In genomic region chr9:15276328-15276969, GRCh38 we compare ENCODE assay signal across 22 cellular contexts.
A peak's percentile ranks its signal among the peaks of the same experiment; 100 is the strongest.
DNase-seq lines count a peak whose midpoint lies in the region; ATAC-seq and TF ChIP-seq lines count a peak whose summit lies in the region.
"Had no signal": no experiment of that assay in that cellular context is flagged by ENCODE, and none has a peak within 500 bp of the region (broad histone marks: within the 10 kb centered on the region; RNA-seq: fewer than 3 reads in every experiment).

No MANE protein-coding gene starts in this region.

- TF ChIP-seq CTCF in VCaP (conservative IDR thresholded peaks at IDR 0.05): no peak

- H3K4me1 ChIP-seq in mucosa of rectum (ENCODE audit: control insufficient read depth in 2 of 2, insufficient read depth in 2 of 2, low read length in 2 of 2): peaks cover 12 to 16% of the 10 kb centered on the region in 2 donors

- peak overlapping the region in 1 of 2 donors; percentile 35 for H3K4me3 ChIP-seq in mucosa of rectum (ENCODE audit: low read length in 2 of 2)
- H3K4me3 ChIP-seq: ascending aorta, gastroesophageal sphincter, lower lobe of right lung, pancreas, spleen, upper lobe of right lung had no signal

- no peaks in the 10 kb centered on the region for H3K36me3 ChIP-seq in mucosa of rectum (ENCODE audit: control insufficient read depth in 2 of 2, insufficient read depth in 2 of 2, low read length in 2 of 2)
- H3K36me3 ChIP-seq: ascending aorta, gastroesophageal sphincter, lower lobe of right lung, pancreas, spleen, upper lobe of right lung had no signal

- H3K27ac ChIP-seq in VCaP (peak overlapping the region; percentile 75), mucosa of rectum (ENCODE audit: low read depth in 2 of 2, low read length in 2 of 2) (peak overlapping the region; percentile 40 to 53)
- H3K27ac ChIP-seq: gastroesophageal sphincter, lower lobe of right lung, pancreas, spleen, upper lobe of right lung had no signal

- no peak for ATAC-seq in HG02973 (IDR thresholded peaks at IDR 0.05; ENCODE audit: unreplicated experiment)
- ATAC-seq: activated CD8-positive, alpha-beta T cell treated with anti-CD3 and anti-CD28 coated beads for 36 hours; gastroesophageal sphincter; lower lobe of right lung; pancreas; upper lobe of right lung had no signal

- H3K9me3 ChIP-seq in mucosa of rectum (ENCODE audit: control insufficient read depth in 2 of 2, low read length in 2 of 2): no peaks in the 10 kb centered on the region
- H3K9me3 ChIP-seq: ascending aorta, gastroesophageal sphincter, lower lobe of right lung, pancreas, spleen, upper lobe of right lung had no signal

- H3K9ac ChIP-seq in mucosa of rectum (ENCODE audit: low read depth in 1 of 2, low read length in 2 of 2): no peak overlapping the region

- peak; percentile 39 for DNase-seq in NCI-H748 (lab: John Stamatoyannopoulos, UW; ENCODE audit: unreplicated experiment)
- DNase-seq in NCI-H748 treated with DMSO at 0.1 percent for 48 hours (lab: John Stamatoyannopoulos, UW): no peak
- DNase-seq in DMS153 treated with DMSO at 0.1 percent for 48 hours (lab: John Stamatoyannopoulos, UW; ENCODE audit: unreplicated experiment): peak; percentile 38
- DNase-seq in activated effector memory CD4-positive, alpha-beta T cell treated with Interleukin-2 at 50 U/mL for 16 hours: no peak
- no peak for DNase-seq in hippocampal formation (lab: John Stamatoyannopoulos, UW)
- DNase-seq: activated CD8-positive, alpha-beta T cell treated with anti-CD3 and anti-CD28 coated beads for 36 hours; activated naive CD8-positive, alpha-beta T cell treated with anti-CD3 and anti-CD28 coated beads, Interleukin-2, amount 10 ng/mL, durations not matched to agents 7 days and 5 days; HCEC 1CT; KG1; lower lobe of right lung; NCI-H1694; NCI-H2227 treated with DMSO at 0.1 percent for 48 hours; pancreas; spleen; stimulated activated CD4-positive, alpha-beta T cell treated with anti-CD3 and anti-CD28 coated beads, Interleukin-2, amount 100 ng/mL, for 48 hours; T-helper 2 cell; upper lobe of right lung had no signal

- no peaks in the 10 kb centered on the region for H3K27me3 ChIP-seq in mucosa of rectum (ENCODE audit: control insufficient read depth in 2 of 2, insufficient read depth in 2 of 2, low read length in 2 of 2)
- H3K27me3 ChIP-seq: ascending aorta, gastroesophageal sphincter, pancreas, spleen, upper lobe of right lung had no signal

Comparison
In these comparisons a context has a peak if more than half of its experiments do, and no peak if none do; other contexts are left out.
1. DNase-seq: peak in NCI-H748 (single experiment) and DMS153 treated with DMSO at 0.1 percent for 48 hours (single experiment); none in NCI-H748 treated with DMSO at 0.1 percent for 48 hours (single experiment), activated effector memory CD4-positive, alpha-beta T cell treated with Interleukin-2 at 50 U/mL for 16 hours (single experiment) and hippocampal formation (0 of 2).